In the genomic region with DNA sequence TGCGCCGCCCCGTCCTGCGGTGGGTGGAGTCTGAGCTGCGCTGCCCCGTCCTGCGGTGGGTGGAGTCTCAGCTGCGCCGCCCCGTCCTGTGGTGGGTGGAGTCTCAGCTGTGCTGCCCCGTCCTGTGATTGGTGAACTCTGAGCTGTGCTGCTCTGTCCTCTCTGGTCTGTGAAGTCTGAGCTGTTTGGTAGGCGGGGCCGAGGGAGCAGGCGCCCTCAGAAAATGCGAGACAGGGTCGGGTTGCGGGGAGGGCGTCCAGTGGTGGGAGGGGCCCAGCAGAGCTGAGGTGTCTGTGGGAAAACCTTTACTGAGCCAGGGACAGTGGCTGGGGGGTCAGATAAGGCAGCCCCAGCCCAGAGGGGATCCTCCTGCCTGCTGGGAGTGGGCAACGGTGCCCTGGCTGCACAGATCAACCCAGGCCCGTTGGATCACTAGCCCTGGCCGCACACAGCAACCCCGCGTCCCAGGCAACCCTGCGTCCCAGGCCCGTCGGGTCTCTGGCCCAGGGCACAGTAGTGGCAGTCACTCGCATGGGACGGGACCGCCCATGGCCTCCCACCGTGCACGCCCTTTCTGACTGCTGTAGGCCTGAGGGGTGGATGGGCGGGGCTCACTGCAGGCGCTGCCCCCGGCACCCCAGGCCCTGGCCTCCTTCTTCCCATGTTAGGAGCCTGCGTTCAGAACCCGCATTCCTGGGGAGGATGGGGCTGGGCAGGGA, we compare ENCODE assay signal across 29 cellular contexts. TPM values are rescaled to one million over a fixed set of nuclear protein-coding genes. Genes with fewer than 3 reads are reported as not detected.
"Had no signal": no experiment of that assay in that cellular context is flagged by ENCODE, and none has a peak within 500 bp of the region (broad histone marks: within the 10 kb centered on the region; RNA-seq: fewer than 3 reads in every experiment).

No MANE protein-coding gene starts in this region.

- H3K4me3 ChIP-seq: adrenal gland, breast epithelium, cardiac muscle cell, colonic mucosa had no signal

- H3K27me3 ChIP-seq: adrenal gland, cardiac muscle cell, colonic mucosa had no signal

- H3K27ac Mint-ChIP-seq: activated CD4-positive, alpha-beta T cell treated with anti-CD3 and anti-CD28 coated beads for 36 hours; activated CD4-positive, alpha-beta T cell treated with anti-CD3 and anti-CD28 coated beads, Interleukin-2, amount 10 ng/mL, durations not matched to agents 7 days and 5 days; activated CD8-positive, alpha-beta T cell treated with anti-CD3 and anti-CD28 coated beads for 36 hours; activated naive CD4-positive, alpha-beta T cell treated with anti-CD3 and anti-CD28 coated beads for 36 hours; activated naive CD4-positive, alpha-beta T cell treated with anti-CD3 and anti-CD28 coated beads, Interleukin-2, amount 50 U/mL, for 24 hours; activated naive CD8-positive, alpha-beta T cell treated with anti-CD3 and anti-CD28 coated beads for 36 hours; activated naive CD8-positive, alpha-beta T cell treated with anti-CD3 and anti-CD28 coated beads, Interleukin-2, amount 50 U/mL, for 24 hours; activated T-helper 1 cell treated with anti-CD3 and anti-CD28 coated beads, Interleukin-12 subunit alpha, Interleukin-12 subunit beta, Interleukin-2, Interleukin-4 antibody, amounts not matched to agents 30 ng/mL and 10 ng/mL and 1 ng/mL, durations not matched to agents 14 hours and 24 hours and 36 hours; activated T-helper 2 cell treated with anti-CD3 and anti-CD28 coated beads, Interferon-gamma antibody, Interleukin-2, Interleukin-4, amounts not matched to agents 10 μg/mL and 5 μg/mL and 100 μg/mL, durations not matched to agents 14 hours and 24 hours and 36 hours; endodermal cell had no signal

- ATAC-seq: activated CD4-positive, alpha-beta T cell treated with anti-CD3 and anti-CD28 coated beads for 36 hours; activated CD8-positive, alpha-beta T cell treated with anti-CD3 and anti-CD28 coated beads for 36 hours had no signal

- H3K9me3 ChIP-seq: colonic mucosa had no signal

- H3K27ac ChIP-seq: adrenal gland, breast epithelium, cardiac muscle cell, colonic mucosa had no signal

- H3K4me1 ChIP-seq: adrenal gland, breast epithelium, colonic mucosa had no signal

- H3K9me3 Mint-ChIP-seq: activated naive CD4-positive, alpha-beta T cell treated with anti-CD3 and anti-CD28 coated beads, Interleukin-2, amount 50 U/mL, for 24 hours; activated naive CD8-positive, alpha-beta T cell treated with anti-CD3 and anti-CD28 coated beads, Interleukin-2, amount 50 U/mL, for 24 hours had no signal

- H3K27me3 Mint-ChIP-seq: activated CD4-positive, alpha-beta T cell treated with anti-CD3 and anti-CD28 coated beads for 36 hours; activated CD4-positive, alpha-beta T cell treated with anti-CD3 and anti-CD28 coated beads, Interleukin-2, amount 10 ng/mL, durations not matched to agents 7 days and 5 days; activated CD8-positive, alpha-beta T cell treated with anti-CD3 and anti-CD28 coated beads for 36 hours; activated naive CD4-positive, alpha-beta T cell treated with anti-CD3 and anti-CD28 coated beads, Interleukin-2, amount 50 U/mL, for 24 hours; activated naive CD8-positive, alpha-beta T cell treated with anti-CD3 and anti-CD28 coated beads for 36 hours; activated naive CD8-positive, alpha-beta T cell treated with anti-CD3 and anti-CD28 coated beads, Interleukin-2, amount 50 U/mL, for 24 hours; brain had no signal

- H3K4me3 Mint-ChIP-seq: activated CD4-positive, alpha-beta T cell treated with anti-CD3 and anti-CD28 coated beads for 36 hours; activated CD4-positive, alpha-beta T cell treated with anti-CD3 and anti-CD28 coated beads, Interleukin-2, amount 10 ng/mL, durations not matched to agents 7 days and 5 days; activated CD8-positive, alpha-beta T cell treated with anti-CD3 and anti-CD28 coated beads for 36 hours; activated naive CD4-positive, alpha-beta T cell treated with anti-CD3 and anti-CD28 coated beads for 36 hours; activated naive CD4-positive, alpha-beta T cell treated with anti-CD3 and anti-CD28 coated beads, Interleukin-2, amount 50 U/mL, for 24 hours; activated naive CD8-positive, alpha-beta T cell treated with anti-CD3 and anti-CD28 coated beads for 36 hours; activated naive CD8-positive, alpha-beta T cell treated with anti-CD3 and anti-CD28 coated beads, Interleukin-2, amount 50 U/mL, for 24 hours; activated T-helper 1 cell treated with anti-CD3 and anti-CD28 coated beads, Interleukin-12 subunit alpha, Interleukin-12 subunit beta, Interleukin-2, Interleukin-4 antibody, amounts not matched to agents 30 ng/mL and 10 ng/mL and 1 ng/mL, durations not matched to agents 14 hours and 24 hours and 36 hours; endodermal cell had no signal

- DNase-seq: activated CD4-positive, alpha-beta T cell treated with anti-CD3 and anti-CD28 coated beads for 36 hours; activated CD4-positive, alpha-beta T cell treated with anti-CD3 and anti-CD28 coated beads, Interleukin-2, amount 10 ng/mL, durations not matched to agents 7 days and 5 days; activated CD4-positive, alpha-beta T cell treated with anti-CD3 and anti-CD28 coated beads, Interleukin-2, amount 50 U/mL, for 48 hours; activated CD4-positive, CD25-positive, alpha-beta regulatory T cell; activated CD4-positive, CD25-positive, alpha-beta regulatory T cell treated with anti-CD3 and anti-CD28 coated beads, Interleukin-2, amount 50 U/mL, for 72 hours; activated CD8-positive, alpha-beta memory T cell treated with anti-CD3 and anti-CD28 coated beads for 24 hours; activated CD8-positive, alpha-beta T cell treated with anti-CD3 and anti-CD28 coated beads for 36 hours; activated effector memory CD4-positive, alpha-beta T cell treated with anti-CD3 and anti-CD28 coated beads, Interleukin-2, amount 50 U/mL, for 16 hours; activated naive CD4-positive, alpha-beta T cell treated with anti-CD3 and anti-CD28 coated beads for 36 hours; activated naive CD8-positive, alpha-beta T cell treated with anti-CD3 and anti-CD28 coated beads for 36 hours; activated naive CD8-positive, alpha-beta T cell treated with anti-CD3 and anti-CD28 coated beads, Interleukin-2, amount 50 U/mL, for 24 hours; activated T-cell treated with anti-CD3 and anti-CD28 coated beads, Interleukin-2, amount 50 U/mL, for 1 hour; activated T-cell treated with anti-CD3 and anti-CD28 coated beads, Interleukin-2, amount 50 U/mL, for 48 hours; adrenal gland; amygdala; aorta; central memory CD4-positive, alpha-beta T cell; cerebellar nuclear complex; colonic mucosa; effector memory CD4-positive, alpha-beta T cell; endodermal cell; foreskin fibroblast; T-helper 2 cell had no signal

- H3K4me1 Mint-ChIP-seq: activated CD4-positive, alpha-beta T cell treated with anti-CD3 and anti-CD28 coated beads for 36 hours; activated CD4-positive, alpha-beta T cell treated with anti-CD3 and anti-CD28 coated beads, Interleukin-2, amount 10 ng/mL, durations not matched to agents 7 days and 5 days; activated naive CD4-positive, alpha-beta T cell treated with anti-CD3 and anti-CD28 coated beads, Interleukin-2, amount 50 U/mL, for 24 hours; activated naive CD8-positive, alpha-beta T cell treated with anti-CD3 and anti-CD28 coated beads for 36 hours; activated naive CD8-positive, alpha-beta T cell treated with anti-CD3 and anti-CD28 coated beads, Interleukin-2, amount 50 U/mL, for 24 hours; endodermal cell had no signal

- H3K36me3 ChIP-seq: adrenal gland, breast epithelium, cardiac muscle cell, colonic mucosa had no signal

- H3K36me3 Mint-ChIP-seq: activated naive CD4-positive, alpha-beta T cell treated with anti-CD3 and anti-CD28 coated beads, Interleukin-2, amount 50 U/mL, for 24 hours had no signal

RNA-seq across cellular contexts. Expression of gene BRSK2, which starts 22.8 kb away (rescaled TPM):
- total RNA-seq: activated CD4-positive, alpha-beta T cell treated with anti-CD3 and anti-CD28 coated beads, Interleukin-2, amount 10 ng/mL, durations not matched to agents 7 days and 5 days had no signal
